23 cellular contexts compared by ENCODE assay signal in genomic region chr16:55672471-55672870, GRCh38. TPM values are rescaled to one million over a fixed set of nuclear protein-coding genes. Genes with fewer than 3 reads are reported as not detected.
DNase-seq lines count a peak whose midpoint lies in the region; ATAC-seq and TF ChIP-seq lines count a peak whose summit lies in the region.
"Had no signal": no experiment of that assay in that cellular context is flagged by ENCODE, and none has a peak within 500 bp of the region (broad histone marks: within the 10 kb centered on the region; RNA-seq: fewer than 3 reads in every experiment).

No MANE protein-coding gene starts in this region.

- no peaks in the 10 kb centered on the region for H3K36me3 ChIP-seq in GM23248 (ENCODE audit: low read depth)
- H3K36me3 ChIP-seq in left ventricle myocardium inferior = no peaks in the 10 kb centered on the region
- no peaks in the 10 kb centered on the region for H3K36me3 ChIP-seq in Caco-2 (ENCODE audit: control insufficient read depth, insufficient read depth, low read length)
- H3K36me3 ChIP-seq: esophagus muscularis mucosa, thoracic aorta had no signal

- H3K36me3 Mint-ChIP-seq in type B pancreatic cell = peaks cover 4% of the 10 kb centered on the region
- H3K36me3 Mint-ChIP-seq in Caco-2 (ENCODE audit: insufficient read depth, unreplicated experiment) = no peaks in the 10 kb centered on the region
- no peaks in the 10 kb centered on the region for H3K36me3 Mint-ChIP-seq in H9 (ENCODE audit: insufficient read depth in 1 of 3, low read depth in 3 of 3)
- H3K36me3 Mint-ChIP-seq: activated CD4-positive, alpha-beta memory T cell treated with anti-CD3 and anti-CD28 coated beads for 36 hours; brain had no signal

- peaks cover 5% of the 10 kb centered on the region for H3K4me1 Mint-ChIP-seq in type B pancreatic cell (ENCODE audit: unreplicated experiment)
- H3K4me1 Mint-ChIP-seq in Caco-2 (ENCODE audit: low read depth, unreplicated experiment) = no peaks in the 10 kb centered on the region
- H3K4me1 Mint-ChIP-seq in H9 = peaks cover 5 to 9% of the 10 kb centered on the region in 2 experiments
- H3K4me1 Mint-ChIP-seq: brain had no signal

- intact Hi-C loops in left ventricle myocardium inferior (cut with micrococcal nuclease) = no loop called here
- intact Hi-C loops in Caco-2 (cut with micrococcal nuclease; ENCODE audit: unreplicated experiment) = no loop called here

- H3K27ac Mint-ChIP-seq in type B pancreatic cell = peak overlapping the region; percentile 52
- no peak overlapping the region for H3K27ac Mint-ChIP-seq in Caco-2 (ENCODE audit: unreplicated experiment)
- H3K27ac Mint-ChIP-seq in H9 = no peak overlapping the region
- H3K27ac Mint-ChIP-seq: activated CD4-positive, alpha-beta memory T cell treated with anti-CD3 and anti-CD28 coated beads for 36 hours; brain had no signal

- H4K8ac ChIP-seq in H9 (replicated peaks; ENCODE audit: insufficient read length, low read depth, low read length) = no peak overlapping the region

- no peak overlapping the region for H3K56ac ChIP-seq in H9 (ENCODE audit: insufficient read length, low read depth, low read length)

- H3K4ac ChIP-seq in H9 (ENCODE audit: low read depth, low read length) = no peak overlapping the region

- no peak overlapping the region for H4K91ac ChIP-seq in H9 (ENCODE audit: insufficient read length, low read depth, low read length)

- H3K4me3 ChIP-seq in GM23248 (no peak overlapping the region), cardiac fibroblast (replicated peaks in 1 of 2; ENCODE audit: low read depth in 2 of 2, low read length in 2 of 2) (no peak overlapping the region), left ventricle myocardium inferior (no peak overlapping the region), Caco-2 (ENCODE audit: low read depth, low read length) (no peak overlapping the region)
- H3K4me3 ChIP-seq: esophagus muscularis mucosa, skin epidermis, thoracic aorta had no signal

- H2BK20ac ChIP-seq in H9 (ENCODE audit: low read depth, low read length, poor library complexity, severe bottlenecking) = no peak overlapping the region

- POLR2A ChIA-PET in Caco-2 (lab: Charles Lee) = no interaction called here

- TF ChIP-seq CTCF in cardiac fibroblast (IDR thresholded peaks at IDR 0.05; ENCODE audit: low read depth, low read length) (no peak), left ventricle myocardium inferior (IDR thresholded peaks at IDR 0.05; ENCODE audit: borderline replicate concordance) (no peak), type B pancreatic cell (conservative IDR thresholded peaks at IDR 0.05) (no peak), Caco-2 (IDR thresholded peaks at IDR 0.05; ENCODE audit: insufficient read depth in 1 of 2, low read depth in 1 of 2, low read length in 1 of 2, severe bottlenecking in 1 of 2, unreplicated experiment in 1 of 2) (no peak), H9 (conservative IDR thresholded peaks at IDR 0.05) (no peak)

- H3K14ac ChIP-seq in H9 (ENCODE audit: insufficient read depth, low read length) = no peak overlapping the region

- H2BK15ac ChIP-seq in H9 (ENCODE audit: low read depth, low read length) = no peak overlapping the region

- H3K4me1 ChIP-seq in GM23248 (ENCODE audit: insufficient read depth) (peaks cover 9% of the 10 kb centered on the region), left ventricle myocardium inferior (peaks cover 9% of the 10 kb centered on the region), Caco-2 (no peaks in the 10 kb centered on the region), H9 (ENCODE audit: insufficient read depth, low read length) (peaks cover 4% of the 10 kb centered on the region; the same call in 1 of the 2 replicates)

- no peaks in the 10 kb centered on the region for H3K9me2 ChIP-seq in GM23248 (ENCODE audit: insufficient read depth)

- DNase-seq in GM23248 (peak; percentile 84), cardiac fibroblast (ENCODE audit: low read depth in 2 of 2) (peak; percentile 81), left ventricle myocardium inferior (peak; percentile 44), type B pancreatic cell (ENCODE audit: extremely low spot score, unreplicated experiment) (no peak), Caco-2 (no peak), H9 (no peak)
- DNase-seq: activated CD4-positive, alpha-beta memory T cell treated with anti-CD3 and anti-CD28 coated beads for 36 hours; activated naive CD4-positive, alpha-beta T cell treated with anti-CD3 and anti-CD28 coated beads, Interleukin-2, amount 50 U/mL, for 16 hours; activated T-cell treated with anti-CD3 and anti-CD28 coated beads, Interleukin-2, amount 50 U/mL, for 4 hours; C1 segment of cervical spinal cord; DMS153; H7; NCI-H1694; NK-92 treated with Interleukin-12 subunit alpha and Interleukin-12 subunit beta, amount 100 ng/mL, for 24 hours; stimulated activated CD4-positive, alpha-beta T cell treated with anti-CD3 and anti-CD28 coated beads, Interleukin-4, amount 100 ng/mL, for 4 hours; stimulated activated CD8-positive, alpha-beta memory T cell treated with anti-CD3 and anti-CD28 coated beads, Interleukin-4, amount 100 ng/mL, for 48 hours had no signal

- H3K79me2 ChIP-seq in GM23248 (ENCODE audit: insufficient read depth) (no peaks in the 10 kb centered on the region), H9 (ENCODE audit: insufficient read depth, low read length) (no peaks in the 10 kb centered on the region)

- no peak overlapping the region for H2AFZ ChIP-seq in GM23248
- H2AFZ ChIP-seq in H9 (ENCODE audit: low read length) = no peak overlapping the region

- H3T11ph ChIP-seq in H9 (ENCODE audit: low read length) = no peak overlapping the region

- H3K23me2 ChIP-seq in H9 (ENCODE audit: insufficient read length, low read depth, low read length, poor library complexity, severe bottlenecking) = no peaks in the 10 kb centered on the region

- H3K18ac ChIP-seq in H9 (ENCODE audit: insufficient read length, low read depth, low read length) = no peak overlapping the region

- no peaks in the 10 kb centered on the region for H3K79me1 ChIP-seq in H9 (ENCODE audit: insufficient read depth, low read depth, low read length, poor library complexity, severe bottlenecking)

- no peak overlapping the region for H2BK12ac ChIP-seq in H9 (ENCODE audit: insufficient read length, low read depth, low read length)

- no peak for ATAC-seq in GM21619 (IDR thresholded peaks at IDR 0.05; ENCODE audit: unreplicated experiment)
- ATAC-seq: activated T-cell treated with anti-CD3 and anti-CD28 coated beads, Interleukin-2, amount 50 U/mL, for 4 hours; left lobe of liver had no signal

- H3K9me3 ChIP-seq in GM23248 (ENCODE audit: low read depth) = no peaks in the 10 kb centered on the region
- no peaks in the 10 kb centered on the region for H3K9me3 ChIP-seq in left ventricle myocardium inferior (replicated peaks)
- H3K9me3 ChIP-seq in Caco-2 = no peaks in the 10 kb centered on the region
- no peaks in the 10 kb centered on the region for H3K9me3 ChIP-seq in H9 (ENCODE audit: control insufficient read depth, low read depth, low read length)
- H3K9me3 ChIP-seq: esophagus muscularis mucosa, thoracic aorta had no signal

- no TSS peak for BruUV-seq in Caco-2 (replicated peaks; lab: Mats Ljungman, UMichigan)

- H3K4me3 Mint-ChIP-seq in type B pancreatic cell (no peak overlapping the region), Caco-2 (ENCODE audit: unreplicated experiment) (no peak overlapping the region), H9 (no peak overlapping the region)
- H3K4me3 Mint-ChIP-seq: activated CD4-positive, alpha-beta memory T cell treated with anti-CD3 and anti-CD28 coated beads for 36 hours; activated T-cell treated with anti-CD3 and anti-CD28 coated beads, Interleukin-2, amount 50 U/mL, for 4 hours; brain had no signal

- no peak overlapping the region for H3K27ac ChIP-seq in GM23248
- H3K27ac ChIP-seq in left ventricle myocardium inferior (replicated peaks) = no peak overlapping the region
- no peak overlapping the region for H3K27ac ChIP-seq in H9 (ENCODE audit: insufficient read length, low read depth, low read length)
- H3K27ac ChIP-seq: esophagus muscularis mucosa, skin epidermis, thoracic aorta, VCaP had no signal

- H4K5ac ChIP-seq in H9 (ENCODE audit: insufficient read length, low read depth, low read length) = no peak overlapping the region

- H3K4me2 ChIP-seq in GM23248 (ENCODE audit: unreplicated experiment) (no peak overlapping the region), H9 (ENCODE audit: insufficient read depth, insufficient read length, low read length) (no peak overlapping the region)

- no peak overlapping the region for H2BK5ac ChIP-seq in H9 (ENCODE audit: insufficient read length, low read length)

- 8 to 10% methylated on average over 6 of the region's 6 CpGs for WGBS in GM23248 (ENCODE audit: low coverage in 1 of 2, low lambda C conversion rate in 2 of 2, missing lambda C conversion rate in 2 of 2), 2 experiments
- WGBS in H9 (ENCODE audit: extremely low coverage, insufficient read length, low lambda C conversion rate) = no CpG with 5 or more reads among the region's 6 CpGs

- H4K20me1 ChIP-seq in GM23248 (ENCODE audit: insufficient read depth) (no peaks in the 10 kb centered on the region), H9 (ENCODE audit: control insufficient read depth, insufficient read depth, insufficient read length) (no peaks in the 10 kb centered on the region)

- CTCF ChIA-PET in Caco-2 (lab: Charles Lee) = no interaction called here

- no peak overlapping the region for H2AK5ac ChIP-seq in H9 (ENCODE audit: insufficient read length, low read length)

- H3K27me3 Mint-ChIP-seq in type B pancreatic cell (peaks cover 3% of the 10 kb centered on the region), Caco-2 (ENCODE audit: insufficient read depth, unreplicated experiment) (peaks cover 15% of the 10 kb centered on the region), H9 (ENCODE audit: low read depth) (no peaks in the 10 kb centered on the region; the same call in 1 of the 2 replicates)

- H3K9ac ChIP-seq in GM23248 (no peak overlapping the region), H9 (ENCODE audit: extremely low read depth, insufficient read length, low read length) (no peak overlapping the region)

- no peak overlapping the region for H2BK120ac ChIP-seq in H9 (ENCODE audit: low read depth, low read length, poor library complexity, severe bottlenecking)

- H3K27me3 ChIP-seq in GM23248 (replicated peaks; ENCODE audit: insufficient read depth) (peaks cover 19% of the 10 kb centered on the region), left ventricle myocardium inferior (ENCODE audit: low read depth) (peaks cover 27% of the 10 kb centered on the region), Caco-2 (replicated peaks; ENCODE audit: control insufficient read depth, insufficient read depth, low read length) (no peaks in the 10 kb centered on the region), H9 (ENCODE audit: insufficient read depth, low read length) (no peaks in the 10 kb centered on the region)
- H3K27me3 ChIP-seq: esophagus muscularis mucosa had no signal

- in situ Hi-C loops in GM23248 (cut with MboI) = no loop called here

- H3F3A ChIP-seq in GM23248 (ENCODE audit: insufficient read depth) = no peaks in the 10 kb centered on the region

- H3K23ac ChIP-seq in H9 (ENCODE audit: insufficient read length, low read depth, low read length) = no peak overlapping the region

- H3K9me3 Mint-ChIP-seq in type B pancreatic cell (peaks cover 4% of the 10 kb centered on the region), Caco-2 (ENCODE audit: unreplicated experiment) (no peaks in the 10 kb centered on the region), H9 (no peaks in the 10 kb centered on the region)
- H3K9me3 Mint-ChIP-seq: activated CD4-positive, alpha-beta memory T cell treated with anti-CD3 and anti-CD28 coated beads for 36 hours; activated T-cell treated with anti-CD3 and anti-CD28 coated beads, Interleukin-2, amount 50 U/mL, for 4 hours had no signal

RNA-seq across cellular contexts. Expression of gene SLC6A2, which starts 16.7 kb away (rescaled TPM):
- total RNA-seq in GM23248 (2014; rRNA removed; shearing (Covaris generic)) = not detected in 2 replicates
- polyA plus RNA-seq in GM23248 (2016; fragmentation: Nextera tagmentation; extraction: Ambion mirVana) = not detected in 2 replicates
- not detected for total RNA-seq in left ventricle myocardium inferior
- 5.7 and 12.7 TPM in 2 replicates for total RNA-seq in type B pancreatic cell (ENCODE audit: low replicate concordance)
- total RNA-seq in Caco-2 (2022) = not detected in 2 replicates
- total RNA-seq in H9 (2021) = 0.24 TPM in 1 of 2 replicates, not detected in the other
- total RNA-seq: activated CD4-positive, alpha-beta memory T cell treated with anti-CD3 and anti-CD28 coated beads for 36 hours; activated T-cell treated with anti-CD3 and anti-CD28 coated beads, Interleukin-2, amount 50 U/mL, for 4 hours; left lobe of liver had no signal

Comparison
In these comparisons a context has a peak if more than half of its experiments do, and no peak if none do; other contexts are left out.
1. DNase-seq: peak in GM23248 (single experiment), cardiac fibroblast (2 of 2) and left ventricle myocardium inferior (single experiment); none in type B pancreatic cell (single experiment), Caco-2 (0 of 2) and H9 (single experiment).